ENCODE assay signal across 8 cellular contexts in the genomic region with DNA sequence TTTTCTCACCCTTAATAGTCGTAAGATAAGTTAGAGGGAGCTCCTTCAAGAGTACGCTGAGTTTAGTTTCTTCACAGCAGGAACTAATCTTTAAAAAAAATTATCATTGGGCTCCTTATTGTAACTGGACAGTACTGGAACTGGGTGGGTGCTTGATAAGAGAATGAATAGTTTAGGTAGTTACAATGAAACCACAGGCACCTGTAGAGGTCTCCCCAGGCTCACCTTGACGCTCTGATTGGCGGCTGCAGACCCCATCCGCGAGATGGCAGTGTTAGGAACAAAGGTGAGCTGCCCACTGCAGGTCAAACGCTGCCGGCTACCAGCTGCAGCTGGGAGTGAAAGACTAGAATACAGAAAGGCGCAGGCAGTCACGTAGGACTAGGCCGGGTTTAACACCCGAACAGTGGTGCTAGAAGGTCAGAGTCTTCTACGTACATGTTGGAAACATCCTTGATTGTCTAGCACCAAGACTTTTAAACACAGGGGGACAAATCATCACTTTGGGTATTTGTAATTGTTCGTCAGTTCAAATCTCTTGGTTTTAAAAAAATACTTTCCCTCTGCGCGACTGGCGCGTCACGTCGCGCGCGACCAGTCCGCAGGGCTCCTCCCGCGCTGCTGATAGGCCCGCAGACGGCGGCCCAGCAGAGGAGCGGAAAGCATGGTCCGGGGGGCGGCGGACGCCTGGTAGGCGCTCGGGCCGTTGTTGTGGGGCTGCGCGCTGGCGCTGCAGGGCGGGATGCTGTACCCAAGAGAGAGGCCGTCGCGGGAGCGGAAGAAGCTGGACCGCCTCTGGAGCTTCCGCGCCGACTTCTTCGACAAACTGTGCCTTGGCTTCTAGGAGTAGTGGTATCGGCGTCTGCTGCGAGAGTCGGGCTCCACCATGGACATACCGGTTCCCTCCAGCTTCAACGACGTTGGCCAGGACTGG. TPM values are rescaled to one million over a fixed set of nuclear protein-coding genes. Genes with fewer than 3 reads are reported as not detected.
DNase-seq lines count a peak whose midpoint lies in the region; ATAC-seq and TF ChIP-seq lines count a peak whose summit lies in the region.

No MANE protein-coding gene starts in this region.

- ATAC-seq in GM18861 (IDR thresholded peaks at IDR 0.05; ENCODE audit: unreplicated experiment) (peak; percentile 85), HG03139 (IDR thresholded peaks at IDR 0.05; ENCODE audit: unreplicated experiment) (peak; percentile 83), mucosa of descending colon (peak; percentile 97)

- TF ChIP-seq CTCF in mucosa of descending colon (IDR thresholded peaks at IDR 0.05) = peak; percentile 51

- peak; percentile 62 for TF ChIP-seq POLR2A in erythroblast (IDR thresholded peaks at IDR 0.05; ENCODE audit: low read length)

- H3K4me3 ChIP-seq in mucosa of descending colon = peak overlapping the region; percentile 33

- no peaks in the 10 kb centered on the region for H3K36me3 ChIP-seq in mucosa of descending colon (ENCODE audit: low read depth)

- no peaks in the 10 kb centered on the region for H3K9me3 ChIP-seq in mucosa of descending colon

- intact Hi-C loops in mucosa of descending colon (cut with DNase I, micrococcal nuclease) = no loop called here

- in situ Hi-C loops in ACHN (cut with HindIII; ENCODE audit: low pct_ligation_motif_present, low pct_unique_long_range_greater_than_20kb, low sequenced_read_pairs) = no loop called here

- DNase-seq in ACHN (peak; percentile 69), NCI-H69 (lab: John Stamatoyannopoulos, UW) (peak; percentile 86), activated T-cell treated with anti-CD3 and anti-CD28 coated beads for 24 hours (ENCODE audit: low read depth) (peak; percentile 53), erythroblast (lab: John Stamatoyannopoulos, UW) (peak; percentile 88 to 92), mucosa of descending colon (peak; percentile 83 to 89 (median 88))
- peak; percentile 75 for DNase-seq in stimulated activated CD8-positive, alpha-beta memory T cell treated with anti-CD3 and anti-CD28 coated beads, Interleukin-4, amount 100 ng/mL, for 48 hours

- H3K4me1 ChIP-seq in mucosa of descending colon (ENCODE audit: low read depth) = no peaks in the 10 kb centered on the region

RNA-seq across cellular contexts. Expression of a gene that starts 45.6 kb away (rescaled TPM):
- 10 to 100 TPM; 27.9 to 45.9 (median 30.5) TPM for total RNA-seq in mucosa of descending colon

Comparison
In these comparisons a context has a peak if more than half of its experiments do, and no peak if none do; other contexts are left out.
1. Peak in every context shown above with its lines: DNase-seq, ATAC-seq and H3K4me3 ChIP-seq.